In genomic region chr13:76123548-76123947, GRCh38 we compare ENCODE assay signal across 35 cellular contexts.
"Had no signal": no experiment of that assay in that cellular context is flagged by ENCODE, and none has a peak within 500 bp of the region (broad histone marks: within the 10 kb centered on the region; RNA-seq: fewer than 3 reads in every experiment).

No MANE protein-coding gene starts in this region.

- H3K27me3 ChIP-seq: MG63 had no signal

- H3K4me3 ChIP-seq: MG63 had no signal

- H3K36me3 ChIP-seq: MG63 had no signal

- DNase-seq: Karpas-422, Kasumi-1, MG63, MM.1S, MV-4-11, NCI-H1048, NCI-H1092, NCI-H1092 treated with DMSO at 0.1 percent for 48 hours, NCI-H1105, NCI-H1105 treated with DMSO at 0.1 percent for 48 hours, NCI-H1417, NCI-H1417 treated with DMSO at 0.1 percent for 48 hours, NCI-H1436, NCI-H1436 treated with DMSO at 0.1 percent for 48 hours, NCI-H146, NCI-H1694, NCI-H1694 treated with DMSO at 0.1 percent for 48 hours, NCI-H187, NCI-H187 treated with DMSO at 0.1 percent for 48 hours, NCI-H1930, NCI-H2029, NCI-H2029 treated with DMSO at 0.1 percent for 48 hours, NCI-H2081, NCI-H2081 treated with DMSO at 0.1 percent for 48 hours, NCI-H2107, NCI-H2171, NCI-H2171 treated with DMSO at 0.1 percent for 48 hours, NCI-H2227 treated with DMSO at 0.1 percent for 48 hours, NCI-H226, NCI-H345, NCI-H446, NCI-H446 treated with DMSO at 0.1 percent for 48 hours, NCI-H510A, NCI-H510A treated with DMSO at 0.1 percent for 48 hours, NCI-H524 had no signal
